Comparison of ENCODE assay signal across 8 cellular contexts in genomic region chr3:16264708-16265454, GRCh38. TPM values are rescaled to one million over a fixed set of nuclear protein-coding genes. Genes with fewer than 3 reads are reported as not detected.
DNase-seq lines count a peak whose midpoint lies in the region; ATAC-seq, FAIRE-seq and TF ChIP-seq lines count a peak whose summit lies in the region.

Gene DPH3 (minus strand): TSS chr3:16264943. CDS start chr3:16264876, 67 bp downstream.
Gene OXNAD1 (plus strand): TSS chr3:16265212. CDS start chr3:16270953, 5,741 bp downstream.

- TF ChIP-seq CTCF in kidney (IDR thresholded peaks at IDR 0.05; ENCODE audit: borderline replicate concordance, extremely low read depth, insufficient read depth), result no peak

- ATAC-seq in HG03432 (IDR thresholded peaks at IDR 0.05; ENCODE audit: unreplicated experiment), result peak; percentile 99

- DNase-seq in AML-193 (lab: John Stamatoyannopoulos, UW) (peak; percentile 97 to 98), NCI-H510A (lab: John Stamatoyannopoulos, UW) (peak; percentile 97), cerebellum (ENCODE audit: low spot score) (peak; percentile 99), kidney (peak; percentile 100)
- peak; percentile 98 for DNase-seq in activated CD4-positive, alpha-beta T cell treated with anti-CD3 and anti-CD28 coated beads for 1 hour
- peak; percentile 100 for DNase-seq in stimulated activated CD4-positive, alpha-beta T cell treated with anti-CD3 and anti-CD28 coated beads, Interleukin-15, amount 100 ng/mL, for 24 hours

- peaks cover 3 to 5% of the 10 kb centered on the region in 2 donors for H3K4me1 ChIP-seq in kidney (ENCODE audit: control insufficient read depth in 1 of 2, insufficient read depth in 1 of 2, low read depth in 1 of 2, low read length in 2 of 2)

- H3K9ac ChIP-seq in kidney (ENCODE audit: low read length in 2 of 2), result peak within 1 kb of the TSS; percentile 84 to 98

- peaks cover 3 to 4% of the 10 kb centered on the region in 2 donors for H3K36me3 ChIP-seq in kidney (ENCODE audit: control insufficient read depth in 1 of 2, insufficient read depth in 2 of 2, low read length in 2 of 2)

- FAIRE-seq in kidney (lab: Jason Lieb, UNC), result peak; percentile 94

- intact Hi-C loops in kidney (cut with DNase I), result no loop called here

- TF ChIP-seq POLR2A in GM19099 (IDR thresholded peaks at IDR 0.05; ENCODE audit: extremely low read depth, insufficient read length, low read depth), result peak; percentile 78

- no peaks in the 10 kb centered on the region for H3K9me3 ChIP-seq in kidney (ENCODE audit: control insufficient read depth in 1 of 2, low read length in 2 of 2)

- peak within 1 kb of the TSS; percentile 77 to 84 for H3K27ac ChIP-seq in kidney (ENCODE audit: low read depth in 2 of 2, low read length in 2 of 2)

- H3K4me3 ChIP-seq in kidney (ENCODE audit: low read length in 2 of 2), result peak within 1 kb of the TSS; percentile 95 to 99

RNA-seq across cellular contexts. Expression of gene DPH3, which starts in this region (rescaled TPM):
- 16.1 TPM for total RNA-seq in cerebellum
- 19.3 TPM for total RNA-seq in kidney
- 16.3 TPM for polyA plus RNA-seq in kidney (ENCODE audit: insufficient read depth, low read depth, low replicate concordance)

RNA-seq across cellular contexts. Expression of gene OXNAD1, which starts in this region (rescaled TPM):
- total RNA-seq in cerebellum, result 28.9 TPM
- 17.3 TPM for total RNA-seq in kidney
- 12.7 TPM for polyA plus RNA-seq in kidney (ENCODE audit: insufficient read depth, low read depth, low replicate concordance)

Comparison
In these comparisons a context has a peak if more than half of its experiments do, and no peak if none do; other contexts are left out.
1. Peak in every context shown above with its lines: DNase-seq, ATAC-seq, H3K4me3 ChIP-seq and H3K27ac ChIP-seq.